11 cellular contexts compared by ENCODE assay signal in genomic region chr4:38668203-38668602, GRCh38. TPM values are rescaled to one million over a fixed set of nuclear protein-coding genes. Genes with fewer than 3 reads are reported as not detected.
A peak's percentile ranks its signal among the peaks of the same experiment; 100 is the strongest.
DNase-seq lines count a peak whose midpoint lies in the region; ATAC-seq and TF ChIP-seq lines count a peak whose summit lies in the region.
"Had no signal": no experiment of that assay in that cellular context is flagged by ENCODE, and none has a peak within 500 bp of the region (broad histone marks: within the 10 kb centered on the region; RNA-seq: fewer than 3 reads in every experiment).

No MANE protein-coding gene starts in this region.

- DNase-seq in CD8-positive, alpha-beta memory T cell = no peak
- no peak for DNase-seq in adipocyte (ENCODE audit: low read depth)
- no peak for DNase-seq in immature natural killer cell
- DNase-seq in gastrocnemius medialis = no peak
- no peak for DNase-seq in NCI-H1417 (lab: John Stamatoyannopoulos, UW)
- no peak for DNase-seq in head of caudate nucleus
- DNase-seq in GM13977 (ENCODE audit: low spot score) = no peak
- no peak for DNase-seq in germinal center (ENCODE audit: low spot score)
- DNase-seq: activated CD8-positive, alpha-beta memory T cell treated with anti-CD3 and anti-CD28 coated beads, Interleukin-2, amount 50 U/mL, for 4 hours; NCI-H187 had no signal

- H3K36me3 Mint-ChIP-seq in CD8-positive, alpha-beta memory T cell = peaks cover 2 to 42% (median 3%) of the 10 kb centered on the region in 3 donors
- H3K36me3 Mint-ChIP-seq in immature natural killer cell = peaks cover 0 to 5% (median 0%) of the 10 kb centered on the region in 3 donors

- in situ Hi-C loops in gastrocnemius medialis (cut with MboI; ENCODE audit: low sequenced_read_pairs in 4 of 4) (no loop called here), GM13977 (cut with MboI; ENCODE audit: low pct_unique_long_range_greater_than_20kb, low sequenced_read_pairs, unreplicated experiment) (no loop called here)

- peak overlapping the region; percentile 79 for H3K27ac ChIP-seq in CD8-positive, alpha-beta memory T cell (ENCODE audit: low read depth, low read length)
- H3K27ac ChIP-seq in gastrocnemius medialis = peak overlapping the region; percentile 97 to 100 (median 98)

- H3K4me1 ChIP-seq in CD8-positive, alpha-beta memory T cell (ENCODE audit: insufficient read depth, low read length) = peaks cover 63% of the 10 kb centered on the region
- H3K4me1 ChIP-seq in adipocyte (ENCODE audit: control insufficient read depth, insufficient read depth, low read length) (peaks cover 68% of the 10 kb centered on the region), gastrocnemius medialis (peaks cover 69 to 78% of the 10 kb centered on the region in 2 donors)

- H3K9me3 ChIP-seq in CD8-positive, alpha-beta memory T cell (ENCODE audit: low read length) = no peaks in the 10 kb centered on the region
- H3K9me3 ChIP-seq in adipocyte (ENCODE audit: control insufficient read depth, low read length) = no peaks in the 10 kb centered on the region
- no peaks in the 10 kb centered on the region for H3K9me3 ChIP-seq in gastrocnemius medialis

- H3K4me3 Mint-ChIP-seq in CD8-positive, alpha-beta memory T cell = peak overlapping the region in 4 of 7 donors; percentile 7 to 52 (median 20)
- H3K4me3 Mint-ChIP-seq in immature natural killer cell = peak overlapping the region in 3 of 5 donors; percentile 45 to 52 (median 46)

- POLR2A ChIA-PET in CD8-positive, alpha-beta memory T cell (lab: Charles Lee) = interaction anchor here (1.5 to 1.9 kb wide), 2 partner anchors 14 kb away, joined by 4 to 9 read pairs; no protein-coding TSS in a partner anchor

- peaks cover 71 to 82% (median 75%) of the 10 kb centered on the region in 3 donors for H3K4me1 Mint-ChIP-seq in CD8-positive, alpha-beta memory T cell
- H3K4me1 Mint-ChIP-seq in immature natural killer cell = peaks cover 74 to 84% of the 10 kb centered on the region in 2 donors

- TF ChIP-seq CTCF in gastrocnemius medialis (IDR thresholded peaks at IDR 0.05 in 4 of 5, conservative IDR thresholded peaks at IDR 0.05 in 1 of 5) (no peak), GM13977 (IDR thresholded peaks at IDR 0.05; ENCODE audit: extremely low read depth, insufficient read depth, missing control alignments) (no peak)

- no peak for ATAC-seq in gastrocnemius medialis

- intact Hi-C loops in gastrocnemius medialis (cut with DNase I; ENCODE audit: low total_unique reads) = loop anchor here (10.0 kb wide), 3 partner anchors 693 to 1027 kb away; partner anchors contain the start of genes RELL1 and UBE2K
- intact Hi-C loops in head of caudate nucleus (cut with DNase I) = loop anchor here (10.0 kb wide), 1 partner anchor 983 kb away; the partner anchor contains the start of gene RELL1

- H3K27me3 ChIP-seq in CD8-positive, alpha-beta memory T cell (ENCODE audit: insufficient read depth, low read length, poor library complexity, severe bottlenecking) = no peaks in the 10 kb centered on the region
- H3K27me3 ChIP-seq in adipocyte (replicated peaks; ENCODE audit: control insufficient read depth, insufficient read depth, low read length) = no peaks in the 10 kb centered on the region
- no peaks in the 10 kb centered on the region for H3K27me3 ChIP-seq in gastrocnemius medialis

- H3K27ac Mint-ChIP-seq in CD8-positive, alpha-beta memory T cell = peak overlapping the region in 6 of 8 donors; percentile 50 to 93 (median 89)
- peak overlapping the region; percentile 64 to 98 (median 92) for H3K27ac Mint-ChIP-seq in immature natural killer cell

- no peak for TF ChIP-seq POLR2A in gastrocnemius medialis (IDR thresholded peaks at IDR 0.05)

- H3K27me3 Mint-ChIP-seq in CD8-positive, alpha-beta memory T cell = peaks cover 0 to 4% of the 10 kb centered on the region in 2 donors
- peaks cover 12 to 25% (median 25%) of the 10 kb centered on the region in 3 donors for H3K27me3 Mint-ChIP-seq in immature natural killer cell (ENCODE audit: low read depth in 3 of 3)
- H3K27me3 Mint-ChIP-seq: central memory CD8-positive, alpha-beta T cell had no signal

- CTCF ChIA-PET in CD8-positive, alpha-beta memory T cell (lab: Charles Lee) = interaction anchor here (1.2 to 5.9 kb wide), 6 partner anchors 9 to 491 kb away, joined by 3 to 45 read pairs (median 4); no protein-coding TSS in a partner anchor

- H3K36me3 ChIP-seq in CD8-positive, alpha-beta memory T cell (ENCODE audit: insufficient read depth, low read length) = no peaks in the 10 kb centered on the region
- no peaks in the 10 kb centered on the region for H3K36me3 ChIP-seq in adipocyte (ENCODE audit: control insufficient read depth, insufficient read depth, low read length, severe bottlenecking)
- H3K36me3 ChIP-seq in gastrocnemius medialis = no peaks in the 10 kb centered on the region

- H3K9ac ChIP-seq in adipocyte (ENCODE audit: low read length) = peak overlapping the region; percentile 85

- H3K4me3 ChIP-seq in CD8-positive, alpha-beta memory T cell (ENCODE audit: low read length) = no peak overlapping the region
- H3K4me3 ChIP-seq in adipocyte (ENCODE audit: low read length) (peak overlapping the region; percentile 95), gastrocnemius medialis (no peak overlapping the region)

- H3K9me3 Mint-ChIP-seq in CD8-positive, alpha-beta memory T cell = no peaks in the 10 kb centered on the region
- H3K9me3 Mint-ChIP-seq in immature natural killer cell = no peaks in the 10 kb centered on the region
- H3K9me3 Mint-ChIP-seq: central memory CD8-positive, alpha-beta T cell had no signal

RNA-seq across cellular contexts. Expression of gene KLF3, which starts 4.2 kb away (rescaled TPM):
- total RNA-seq in CD8-positive, alpha-beta memory T cell = 10 to 100 TPM; 15.2 to 17.1 TPM
- polyA plus RNA-seq in CD8-positive, alpha-beta memory T cell = 72.9 TPM
- 10 to 100 TPM; 41.3 to 78.0 (median 63.8) TPM for polyA plus RNA-seq in immature natural killer cell
- 10 to 100 TPM; 12.7 to 26.5 (median 19.4) TPM for total RNA-seq in gastrocnemius medialis
